Comparison of ENCODE assay signal across 8 cellular contexts in the genomic region with DNA sequence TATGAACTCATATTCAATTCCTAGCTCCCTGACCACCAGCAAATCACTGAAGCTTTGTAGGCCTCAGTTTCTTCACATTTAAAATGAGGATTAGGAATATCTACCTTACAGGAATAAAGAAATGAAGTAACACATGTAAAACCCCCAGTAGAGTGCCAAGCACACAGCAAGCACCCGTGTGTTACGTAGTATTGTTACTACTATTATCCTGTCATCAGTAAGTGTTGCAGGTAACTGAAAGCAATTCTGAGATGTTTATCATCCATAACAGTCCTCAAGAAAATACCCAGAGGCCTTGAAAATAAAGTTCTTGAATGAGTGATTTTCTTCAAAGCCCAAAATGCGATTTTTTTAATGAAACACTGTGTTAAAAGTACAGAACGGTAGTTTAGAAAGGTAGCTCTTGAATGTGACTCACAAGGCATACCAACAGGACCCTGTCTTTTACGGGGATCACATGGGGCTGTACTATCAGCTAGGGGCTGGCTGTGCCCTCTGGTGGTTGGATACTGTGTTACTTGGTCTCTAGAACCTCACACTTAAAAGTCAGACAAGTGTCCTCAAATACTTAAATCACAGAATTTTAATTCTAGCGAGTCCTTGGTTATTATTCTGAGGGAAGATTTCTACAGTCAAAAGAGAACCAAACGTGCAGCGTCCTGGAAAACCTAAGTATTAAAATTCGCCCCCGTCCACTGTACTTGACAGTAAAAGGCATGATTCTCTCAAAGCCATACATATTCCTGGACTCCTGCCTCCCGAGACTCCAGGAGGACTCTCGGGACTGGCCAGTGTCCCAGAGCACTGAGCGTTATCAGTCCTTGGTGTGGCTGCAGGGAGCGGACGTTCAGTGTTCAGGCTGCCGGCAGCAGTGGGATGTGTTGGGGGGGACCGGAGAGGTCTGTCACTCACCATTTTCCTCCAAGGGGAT. TPM values are rescaled to one million over a fixed set of nuclear protein-coding genes. Genes with fewer than 3 reads are reported as not detected.
DNase-seq lines count a peak whose midpoint lies in the region; ATAC-seq and TF ChIP-seq lines count a peak whose summit lies in the region.

No MANE protein-coding gene starts in this region.

- peaks cover 27% of the 10 kb centered on the region for H3K4me1 ChIP-seq in OCI-LY1 (ENCODE audit: insufficient read depth, low read length, severe bottlenecking)
- peaks cover 8 to 34% (median 12%) of the 10 kb centered on the region in 3 donors for H3K4me1 ChIP-seq in esophagus squamous epithelium
- H3K4me1 ChIP-seq in naive thymus-derived CD4-positive, alpha-beta T cell (ENCODE audit: control insufficient read depth in 2 of 2, insufficient read depth in 2 of 2, low read length in 2 of 2) = peaks cover 14 to 22% of the 10 kb centered on the region in 2 donors
- H3K4me1 ChIP-seq in stomach = peaks cover 0 to 38% (median 22%) of the 10 kb centered on the region in 4 donors

- BruUV-seq in Calu3 (replicated peaks; lab: Mats Ljungman, UMichigan) = TSS peak; percentile 73

- H3K27ac ChIP-seq in OCI-LY1 (ENCODE audit: low read depth, low read length, poor library complexity, severe bottlenecking) (peak overlapping the region; percentile 33), esophagus squamous epithelium (peak overlapping the region; percentile 87 to 96 (median 94)), stomach (peak overlapping the region; percentile 91 to 98 (median 93))
- peak overlapping the region; percentile 86 for H3K27ac ChIP-seq in naive thymus-derived CD4-positive, alpha-beta T cell (ENCODE audit: low read depth, low read length)

- peaks cover 29% of the 10 kb centered on the region for H3K36me3 Mint-ChIP-seq in Calu3 (ENCODE audit: insufficient read depth, unreplicated experiment)
- H3K36me3 Mint-ChIP-seq in activated T-cell treated with anti-CD3 and anti-CD28 coated beads, Interleukin-2, amount 50 U/mL, for 24 hours (ENCODE audit: low read depth) = peaks cover 41% of the 10 kb centered on the region
- H3K36me3 Mint-ChIP-seq in naive thymus-derived CD4-positive, alpha-beta T cell = peaks cover 4 to 21% (median 10%) of the 10 kb centered on the region in 5 donors

- peak overlapping the region; percentile 85 for H3K4me2 ChIP-seq in OCI-LY1 (ENCODE audit: low read length)

- H3K79me2 ChIP-seq in OCI-LY1 (ENCODE audit: insufficient read depth, low read length) = peaks cover 21% of the 10 kb centered on the region

- TF ChIP-seq POLR2A in esophagus squamous epithelium (IDR thresholded peaks at IDR 0.05) (no peak), stomach (IDR thresholded peaks at IDR 0.05) (no peak)

- WGBS in esophagus squamous epithelium, 2 donors = 1% methylated on average over 15 to 17 of the region's 17 CpGs
- 1 to 2% (median 1%) methylated on average over 17 of the region's 17 CpGs for WGBS in stomach, 5 donors

- peak overlapping the region; percentile 90 for H3K27ac Mint-ChIP-seq in Calu3 (ENCODE audit: unreplicated experiment)
- peak overlapping the region; percentile 99 for H3K27ac Mint-ChIP-seq in activated T-cell treated with anti-CD3 and anti-CD28 coated beads, Interleukin-2, amount 50 U/mL, for 24 hours
- H3K27ac Mint-ChIP-seq in naive thymus-derived CD4-positive, alpha-beta T cell = peak overlapping the region; percentile 93 to 99 (median 99)

- peak; percentile 57 for DNase-seq in Calu3
- peak; percentile 41 for DNase-seq in HK-2 (ENCODE audit: unreplicated experiment)
- peak; percentile 67 for DNase-seq in activated T-cell treated with anti-CD3 and anti-CD28 coated beads, Interleukin-2, amount 50 U/mL, for 24 hours
- peak; percentile 47 for DNase-seq in esophagus squamous epithelium (lab: John Stamatoyannopoulos, UW)
- DNase-seq in naive thymus-derived CD4-positive, alpha-beta T cell = peak; percentile 33 to 85 (median 77)
- peak; percentile 62 for DNase-seq in stomach

- no peaks in the 10 kb centered on the region for H4K20me1 ChIP-seq in OCI-LY1 (ENCODE audit: insufficient read depth, low read length)

- H3F3A ChIP-seq in OCI-LY1 (ENCODE audit: insufficient read depth, low read length) = no peaks in the 10 kb centered on the region

- POLR2A ChIA-PET in naive thymus-derived CD4-positive, alpha-beta T cell (lab: Charles Lee) = interaction anchor here (0.9 to 3.2 kb wide), 13 partner anchors 9 to 194 kb away, joined by 3 to 19 read pairs (median 4); a partner anchor contains a TSS

- H3K9me3 ChIP-seq in OCI-LY1 (ENCODE audit: low read length) (no peaks in the 10 kb centered on the region), esophagus squamous epithelium (no peaks in the 10 kb centered on the region), stomach (no peaks in the 10 kb centered on the region)
- no peaks in the 10 kb centered on the region for H3K9me3 ChIP-seq in naive thymus-derived CD4-positive, alpha-beta T cell (ENCODE audit: control insufficient read depth in 2 of 3, low read length in 3 of 3)

- H3K27me3 ChIP-seq in OCI-LY1 (ENCODE audit: insufficient read depth, low read length) = no peaks in the 10 kb centered on the region
- H3K27me3 ChIP-seq in esophagus squamous epithelium = no peaks in the 10 kb centered on the region
- no peaks in the 10 kb centered on the region for H3K27me3 ChIP-seq in naive thymus-derived CD4-positive, alpha-beta T cell (ENCODE audit: control insufficient read depth in 2 of 2, insufficient read depth in 2 of 2, low read length in 2 of 2)
- no peaks in the 10 kb centered on the region for H3K27me3 ChIP-seq in stomach

- CTCF ChIA-PET in Calu3 (lab: Charles Lee) = interaction anchor here (0.6 to 1.4 kb wide), 8 partner anchors 20 to 193 kb away, joined by 3 to 30 read pairs (median 4); a partner anchor contains a TSS
- CTCF ChIA-PET in naive thymus-derived CD4-positive, alpha-beta T cell (lab: Charles Lee) = interaction anchor here (0.6 to 11.8 kb wide), 10 partner anchors 9 to 194 kb away, joined by 3 to 261 read pairs (median 7); a partner anchor contains a TSS

- no peak overlapping the region for H2AFZ ChIP-seq in OCI-LY1 (ENCODE audit: low read length)

- peak; percentile 83 for ATAC-seq in GM19463 (IDR thresholded peaks at IDR 0.05; ENCODE audit: unreplicated experiment)
- peak; percentile 92 for ATAC-seq in naive thymus-derived CD4-positive, alpha-beta T cell

- no peaks in the 10 kb centered on the region for H3K9me3 Mint-ChIP-seq in Calu3 (ENCODE audit: low read depth, unreplicated experiment)
- no peaks in the 10 kb centered on the region for H3K9me3 Mint-ChIP-seq in activated T-cell treated with anti-CD3 and anti-CD28 coated beads, Interleukin-2, amount 50 U/mL, for 24 hours
- no peaks in the 10 kb centered on the region for H3K9me3 Mint-ChIP-seq in naive thymus-derived CD4-positive, alpha-beta T cell

- peak overlapping the region; percentile 85 for H3K9ac ChIP-seq in OCI-LY1 (ENCODE audit: low read length)

- no peak for TF ChIP-seq EP300 in stomach (IDR thresholded peaks at IDR 0.05)

- TF ChIP-seq CTCF in Calu3 (IDR thresholded peaks at IDR 0.05; ENCODE audit: unreplicated experiment) = no peak
- peak; percentile 87 for TF ChIP-seq CTCF in OCI-LY1 (IDR thresholded peaks at IDR 0.05; ENCODE audit: low read length)
- TF ChIP-seq CTCF in esophagus squamous epithelium (IDR thresholded peaks at IDR 0.05) = peak in 5 of 6 experiments; percentile 54 to 74 (median 69)
- TF ChIP-seq CTCF in stomach (IDR thresholded peaks at IDR 0.05) = peak in 5 of 7 experiments; percentile 26 to 59 (median 39)

- no peaks in the 10 kb centered on the region for H3K9me2 ChIP-seq in OCI-LY1 (ENCODE audit: low read depth, low read length)

- H3K4me3 ChIP-seq in OCI-LY1 (ENCODE audit: low read depth, low read length, poor library complexity, severe bottlenecking) = peak overlapping the region; percentile 94
- H3K4me3 ChIP-seq in esophagus squamous epithelium = peak overlapping the region; percentile 79 to 97 (median 86)
- peak overlapping the region; percentile 92 for H3K4me3 ChIP-seq in naive thymus-derived CD4-positive, alpha-beta T cell (ENCODE audit: low read length)
- H3K4me3 ChIP-seq in stomach = peak overlapping the region; percentile 73 to 98 (median 79)

- intact Hi-C loops in Calu3 (cut with micrococcal nuclease; ENCODE audit: unreplicated experiment) = loop anchor here (1.0 to 2.0 kb wide), 3 partner anchors 19 to 193 kb away; a partner anchor contains a TSS
- intact Hi-C loops in esophagus squamous epithelium (cut with DNase I) = no loop called here
- intact Hi-C loops in naive thymus-derived CD4-positive, alpha-beta T cell (cut with micrococcal nuclease) = loop anchor here (1.0 to 10.0 kb wide), 6 partner anchors 20 to 1307 kb away; a partner anchor contains a TSS
- intact Hi-C loops in stomach (cut with DNase I; ENCODE audit: low total_unique reads) = no loop called here

- H3K27me3 Mint-ChIP-seq in Calu3 (ENCODE audit: unreplicated experiment) = no peaks in the 10 kb centered on the region
- H3K27me3 Mint-ChIP-seq in activated T-cell treated with anti-CD3 and anti-CD28 coated beads, Interleukin-2, amount 50 U/mL, for 24 hours = no peaks in the 10 kb centered on the region
- H3K27me3 Mint-ChIP-seq in naive thymus-derived CD4-positive, alpha-beta T cell = peaks cover 0 to 10% (median 0%) of the 10 kb centered on the region in 5 donors

- no peaks in the 10 kb centered on the region for H3K4me1 Mint-ChIP-seq in Calu3 (ENCODE audit: low read depth, unreplicated experiment)
- H3K4me1 Mint-ChIP-seq in activated T-cell treated with anti-CD3 and anti-CD28 coated beads, Interleukin-2, amount 50 U/mL, for 24 hours (ENCODE audit: low read depth) = peaks cover 31% of the 10 kb centered on the region
- H3K4me1 Mint-ChIP-seq in naive thymus-derived CD4-positive, alpha-beta T cell = peaks cover 18 to 43% (median 30%) of the 10 kb centered on the region in 7 donors

- peak overlapping the region; percentile 95 for H3K4me3 Mint-ChIP-seq in Calu3 (ENCODE audit: low read depth, unreplicated experiment)
- H3K4me3 Mint-ChIP-seq in activated T-cell treated with anti-CD3 and anti-CD28 coated beads, Interleukin-2, amount 50 U/mL, for 24 hours = peak overlapping the region; percentile 99
- H3K4me3 Mint-ChIP-seq in naive thymus-derived CD4-positive, alpha-beta T cell = peak overlapping the region; percentile 98 to 100 (median 99)

- H3K36me3 ChIP-seq in OCI-LY1 (ENCODE audit: insufficient read depth, low read length) = peaks cover 19% of the 10 kb centered on the region; the same call in 1 of the 2 replicates
- peaks cover 0 to 34% (median 0%) of the 10 kb centered on the region in 3 donors for H3K36me3 ChIP-seq in esophagus squamous epithelium
- H3K36me3 ChIP-seq in naive thymus-derived CD4-positive, alpha-beta T cell (ENCODE audit: control insufficient read depth in 2 of 3, insufficient read depth in 3 of 3, low read length in 3 of 3) = peaks cover 0 to 10% (median 0%) of the 10 kb centered on the region in 3 experiments
- peaks cover 0 to 29% (median 23%) of the 10 kb centered on the region in 4 donors for H3K36me3 ChIP-seq in stomach

RNA-seq across cellular contexts. Expression of a gene that starts 0.7 kb away (rescaled TPM):
- 48.1 and 49.6 TPM in 2 replicates for total RNA-seq in Calu3 (2022)
- 10 to 100 TPM; 33.7 to 83.7 (median 48.3) TPM for total RNA-seq in esophagus squamous epithelium
- total RNA-seq in naive thymus-derived CD4-positive, alpha-beta T cell = 10 to 100 TPM; 10.4 to 45.1 (median 14.5) TPM
- 10 to 100 TPM; 35.0 to 75.9 TPM for polyA plus RNA-seq in naive thymus-derived CD4-positive, alpha-beta T cell
- total RNA-seq in stomach = 10 to 100 TPM in 4 of 5 donors, 1 to 10 TPM in 1; 1.2 to 94.7 (median 43.3) TPM
- polyA plus RNA-seq in stomach = 10 to 100 TPM; 41.1 to 63.6 (median 46.4) TPM

RNA-seq across cellular contexts. Expression of a gene that starts 19.8 kb away (rescaled TPM):
- 13.8 TPM in 2 replicates for total RNA-seq in Calu3 (2022)
- total RNA-seq in esophagus squamous epithelium = 10 to 100 TPM; 12.2 to 19.8 (median 16.0) TPM
- 10 to 100 TPM; 12.1 to 27.3 (median 22.5) TPM for total RNA-seq in naive thymus-derived CD4-positive, alpha-beta T cell
- polyA plus RNA-seq in naive thymus-derived CD4-positive, alpha-beta T cell = 10 to 100 TPM; 24.4 to 24.7 TPM
- total RNA-seq in stomach = 10 to 100 TPM in 3 of 5 donors, 1 to 10 TPM in 2; 3.2 to 45.9 (median 25.1) TPM
- 1 to 10 TPM; 4.2 to 5.7 (median 5.4) TPM for polyA plus RNA-seq in stomach

RNA-seq across cellular contexts. Expression of a gene that starts 20.1 kb away (rescaled TPM):
- total RNA-seq in Calu3 (2022) (4.1 and 4.4 TPM in 2 replicates), esophagus squamous epithelium (1 to 10 TPM; 1.1 to 5.3 (median 2.0) TPM), stomach (10 to 100 TPM in 2 of 5 donors, 1 to 10 TPM in 1, not detected in 2; 2.4 to 21.4 (median 10.7) TPM)
- total RNA-seq in naive thymus-derived CD4-positive, alpha-beta T cell = 10 to 100 TPM; 15.1 to 38.5 (median 25.7) TPM
- 100 to 1,000 TPM in 1 of 2 donors, 10 to 100 TPM in 1; 41.3 to 108 TPM for polyA plus RNA-seq in naive thymus-derived CD4-positive, alpha-beta T cell
- 10 to 100 TPM in 2 of 3 donors, 1 to 10 TPM in 1; 6.7 to 14.2 (median 12.5) TPM for polyA plus RNA-seq in stomach

RNA-seq across cellular contexts. Expression of a gene that starts 46.2 kb away (rescaled TPM):
- 24.8 and 49.0 TPM in 2 replicates for total RNA-seq in Calu3 (2022)
- 10 to 100 TPM in 1 of 4 donors, 1 to 10 TPM in 3; 6.5 to 10.4 (median 8.4) TPM for total RNA-seq in esophagus squamous epithelium
- 10 to 100 TPM in 4 of 5 experiments, 1 to 10 TPM in 1; 8.6 to 29.6 (median 26.8) TPM for total RNA-seq in naive thymus-derived CD4-positive, alpha-beta T cell
- 10 to 100 TPM; 12.6 to 17.3 TPM for polyA plus RNA-seq in naive thymus-derived CD4-positive, alpha-beta T cell
- total RNA-seq in stomach = 10 to 100 TPM in 2 of 5 donors, 1 to 10 TPM in 3; 1.7 to 14.9 (median 3.1) TPM
- 1 to 10 TPM; 3.1 to 3.9 (median 3.8) TPM for polyA plus RNA-seq in stomach

Comparison
In these comparisons a context has a peak if more than half of its experiments do, and no peak if none do; other contexts are left out.
1. Peak in every context shown above with its lines: DNase-seq, ATAC-seq, H3K4me3 ChIP-seq and H3K27ac ChIP-seq.
2. H3K27ac ChIP-seq: peak in every context shown above with its lines; median percentile 94 in esophagus squamous epithelium; 93 in stomach; 86 in naive thymus-derived CD4-positive, alpha-beta T cell; 33 in OCI-LY1.
3. intact Hi-C loops: an anchor here in Calu3 (1.0 to 2.0 kb wide) and naive thymus-derived CD4-positive, alpha-beta T cell (1.0 to 10.0 kb wide); none called in esophagus squamous epithelium and stomach.